In the genomic region with DNA sequence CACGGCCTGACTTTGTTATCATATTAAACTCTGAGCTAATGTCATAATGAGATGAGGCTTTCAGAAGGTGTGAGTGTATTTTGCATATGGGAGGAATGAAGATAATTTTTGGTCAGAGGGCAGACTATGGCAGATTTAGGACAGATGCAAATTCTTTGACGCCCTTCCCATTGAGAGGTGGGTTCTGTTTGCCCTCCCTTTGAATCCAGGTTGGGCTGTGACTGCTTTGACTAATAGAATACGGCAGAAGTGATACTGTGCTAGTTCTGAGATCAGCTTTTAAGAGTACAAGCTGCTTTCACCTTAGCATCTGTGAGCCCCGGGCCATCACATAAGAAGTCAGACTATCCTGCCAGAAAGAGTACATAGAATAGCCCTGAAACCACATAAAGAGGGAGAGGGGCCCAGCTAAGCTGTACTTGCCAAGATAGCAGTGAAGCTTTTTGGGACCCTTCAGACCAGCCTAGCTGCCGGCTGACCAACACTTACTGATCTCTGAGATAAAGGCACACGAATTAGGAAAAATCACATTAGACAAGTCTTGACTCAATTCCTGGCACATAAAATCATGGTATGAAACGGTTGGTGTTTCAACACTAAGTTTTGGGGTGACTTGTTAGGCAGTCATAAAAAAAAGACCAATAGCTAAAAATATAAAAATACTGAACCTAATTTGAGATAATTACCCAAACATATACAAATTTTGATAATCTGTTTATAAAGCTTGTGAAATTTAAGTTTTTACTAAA, we compare ENCODE assay signal across 1 cellular context.
A peak's percentile ranks its signal among the peaks of the same experiment; 100 is the strongest.
TF ChIP-seq lines count a peak whose summit lies in the region.

No MANE protein-coding gene starts in this region.

TF ChIP-seq in GM12878, 131 proteins besides CTCF, POLR2A, EP300 and RAD21 (continued from another document and continues in another):
- TF ChIP-seq GATAD2B (conservative IDR thresholded peaks at IDR 0.05; ENCODE audit: low read depth), result no peak
- TF ChIP-seq MEF2A (IDR thresholded peaks at IDR 0.05; ENCODE audit: insufficient read depth, low read depth, low read length), result 0 out of 2 replicates have a peak, but pooled peaks have one; percentile 8
- TF ChIP-seq RB1 (IDR thresholded peaks at IDR 0.05; ENCODE audit: borderline replicate concordance), result no peak
- no peak; the same call in 1 of the 2 replicates for TF ChIP-seq RBBP5 (conservative IDR thresholded peaks at IDR 0.05)
- no peak for TF ChIP-seq MTA3 (IDR thresholded peaks at IDR 0.05; ENCODE audit: borderline replicate concordance, low read length)
- TF ChIP-seq, protein P1, sequence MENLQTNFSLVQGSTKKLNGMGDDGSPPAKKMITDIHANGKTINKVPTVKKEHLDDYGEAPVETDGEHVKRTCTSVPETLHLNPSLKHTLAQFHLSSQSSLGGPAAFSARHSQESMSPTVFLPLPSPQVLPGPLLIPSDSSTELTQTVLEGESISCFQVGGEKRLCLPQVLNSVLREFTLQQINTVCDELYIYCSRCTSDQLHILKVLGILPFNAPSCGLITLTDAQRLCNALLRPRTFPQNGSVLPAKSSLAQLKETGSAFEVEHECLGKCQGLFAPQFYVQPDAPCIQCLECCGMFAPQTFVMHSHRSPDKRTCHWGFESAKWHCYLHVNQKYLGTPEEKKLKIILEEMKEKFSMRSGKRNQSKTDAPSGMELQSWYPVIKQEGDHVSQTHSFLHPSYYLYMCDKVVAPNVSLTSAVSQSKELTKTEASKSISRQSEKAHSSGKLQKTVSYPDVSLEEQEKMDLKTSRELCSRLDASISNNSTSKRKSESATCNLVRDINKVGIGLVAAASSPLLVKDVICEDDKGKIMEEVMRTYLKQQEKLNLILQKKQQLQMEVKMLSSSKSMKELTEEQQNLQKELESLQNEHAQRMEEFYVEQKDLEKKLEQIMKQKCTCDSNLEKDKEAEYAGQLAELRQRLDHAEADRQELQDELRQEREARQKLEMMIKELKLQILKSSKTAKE (IDR thresholded peaks at IDR 0.05; ENCODE audit: low read depth, poor library complexity, severe bottlenecking), result no peak
- TF ChIP-seq NBN (IDR thresholded peaks at IDR 0.05), result peak; percentile 80
- no peak for TF ChIP-seq HCFC1 (IDR thresholded peaks at IDR 0.05; ENCODE audit: low read length)
- no peak; the same call in 1 of the 2 replicates for TF ChIP-seq PML (IDR thresholded peaks at IDR 0.05; ENCODE audit: low read length)
- TF ChIP-seq CHD1 (IDR thresholded peaks at IDR 0.05; ENCODE audit: low read depth, low read length), result no peak
- peak; percentile 72 for TF ChIP-seq RUNX3 (IDR thresholded peaks at IDR 0.05; ENCODE audit: low read length)
- TF ChIP-seq BHLHE40 (IDR thresholded peaks at IDR 0.05; ENCODE audit: borderline replicate concordance in 1 of 2, low read depth in 2 of 2, low read length in 1 of 2), result peak; percentile 4 to 23; a peak in 2 of 4 replicates
- TF ChIP-seq SREBF2 (IDR thresholded peaks at IDR 0.05; ENCODE audit: low read length), result no peak
- TF ChIP-seq STAT1 (conservative IDR thresholded peaks at IDR 0.05), result no peak
- TF ChIP-seq EZH2 (IDR thresholded peaks at IDR 0.05; ENCODE audit: borderline replicate concordance, control insufficient read depth, low read depth, low read length), result no peak
- no peak for TF ChIP-seq FOXK2 (IDR thresholded peaks at IDR 0.05)
- TF ChIP-seq, protein P2, sequence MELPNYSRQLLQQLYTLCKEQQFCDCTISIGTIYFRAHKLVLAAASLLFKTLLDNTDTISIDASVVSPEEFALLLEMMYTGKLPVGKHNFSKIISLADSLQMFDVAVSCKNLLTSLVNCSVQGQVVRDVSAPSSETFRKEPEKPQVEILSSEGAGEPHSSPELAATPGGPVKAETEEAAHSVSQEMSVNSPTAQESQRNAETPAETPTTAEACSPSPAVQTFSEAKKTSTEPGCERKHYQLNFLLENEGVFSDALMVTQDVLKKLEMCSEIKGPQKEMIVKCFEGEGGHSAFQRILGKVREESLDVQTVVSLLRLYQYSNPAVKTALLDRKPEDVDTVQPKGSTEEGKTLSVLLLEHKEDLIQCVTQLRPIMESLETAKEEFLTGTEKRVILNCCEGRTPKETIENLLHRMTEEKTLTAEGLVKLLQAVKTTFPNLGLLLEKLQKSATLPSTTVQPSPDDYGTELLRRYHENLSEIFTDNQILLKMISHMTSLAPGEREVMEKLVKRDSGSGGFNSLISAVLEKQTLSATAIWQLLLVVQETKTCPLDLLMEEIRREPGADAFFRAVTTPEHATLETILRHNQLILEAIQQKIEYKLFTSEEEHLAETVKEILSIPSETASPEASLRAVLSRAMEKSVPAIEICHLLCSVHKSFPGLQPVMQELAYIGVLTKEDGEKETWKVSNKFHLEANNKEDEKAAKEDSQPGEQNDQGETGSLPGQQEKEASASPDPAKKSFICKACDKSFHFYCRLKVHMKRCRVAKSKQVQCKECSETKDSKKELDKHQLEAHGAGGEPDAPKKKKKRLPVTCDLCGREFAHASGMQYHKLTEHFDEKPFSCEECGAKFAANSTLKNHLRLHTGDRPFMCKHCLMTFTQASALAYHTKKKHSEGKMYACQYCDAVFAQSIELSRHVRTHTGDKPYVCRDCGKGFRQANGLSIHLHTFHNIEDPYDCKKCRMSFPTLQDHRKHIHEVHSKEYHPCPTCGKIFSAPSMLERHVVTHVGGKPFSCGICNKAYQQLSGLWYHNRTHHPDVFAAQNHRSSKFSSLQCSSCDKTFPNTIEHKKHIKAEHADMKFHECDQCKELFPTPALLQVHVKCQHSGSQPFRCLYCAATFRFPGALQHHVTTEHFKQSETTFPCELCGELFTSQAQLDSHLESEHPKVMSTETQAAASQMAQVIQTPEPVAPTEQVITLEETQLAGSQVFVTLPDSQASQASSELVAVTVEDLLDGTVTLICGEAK (IDR thresholded peaks at IDR 0.05; ENCODE audit: borderline replicate concordance), result no peak
- TF ChIP-seq POLR2AphosphoS5 (IDR thresholded peaks at IDR 0.05; ENCODE audit: low read length), result peak; percentile 82
- TF ChIP-seq SMC3 (IDR thresholded peaks at IDR 0.05; ENCODE audit: borderline replicate concordance, low read length), result no peak
- TF ChIP-seq KDM1A (IDR thresholded peaks at IDR 0.05; ENCODE audit: borderline replicate concordance), result no peak
- TF ChIP-seq SMAD5 (IDR thresholded peaks at IDR 0.05; ENCODE audit: low read depth), result peak; percentile 69; the same call in 1 of the 2 replicates
- TF ChIP-seq NRF1 (conservative IDR thresholded peaks at IDR 0.05; ENCODE audit: low read depth, low read length), result no peak
- TF ChIP-seq BMI1 (IDR thresholded peaks at IDR 0.05; ENCODE audit: borderline replicate concordance), result no peak
- no peak for TF ChIP-seq CREB1 (IDR thresholded peaks at IDR 0.05; ENCODE audit: low read depth)
- TF ChIP-seq ETV6 (conservative IDR thresholded peaks at IDR 0.05 in 1 of 2, IDR thresholded peaks at IDR 0.05 in 1 of 2; ENCODE audit: borderline replicate concordance in 1 of 2, low read depth in 1 of 2), result peak in 1 of 2 experiments; percentile 39; a peak in 1 of 4 replicates
- TF ChIP-seq RCOR1 (conservative IDR thresholded peaks at IDR 0.05; ENCODE audit: low read depth, low read length), result no peak
- no peak for TF ChIP-seq MYC (IDR thresholded peaks at IDR 0.05; ENCODE audit: insufficient read depth, insufficient read length, insufficient replicate concordance, low read length, severe bottlenecking)
- TF ChIP-seq PAX5 (IDR thresholded peaks at IDR 0.05; ENCODE audit: borderline replicate concordance, low read depth, low read length), result 0 out of 2 replicates have a peak, but pooled peaks have one; percentile 29
- TF ChIP-seq, protein P3, sequence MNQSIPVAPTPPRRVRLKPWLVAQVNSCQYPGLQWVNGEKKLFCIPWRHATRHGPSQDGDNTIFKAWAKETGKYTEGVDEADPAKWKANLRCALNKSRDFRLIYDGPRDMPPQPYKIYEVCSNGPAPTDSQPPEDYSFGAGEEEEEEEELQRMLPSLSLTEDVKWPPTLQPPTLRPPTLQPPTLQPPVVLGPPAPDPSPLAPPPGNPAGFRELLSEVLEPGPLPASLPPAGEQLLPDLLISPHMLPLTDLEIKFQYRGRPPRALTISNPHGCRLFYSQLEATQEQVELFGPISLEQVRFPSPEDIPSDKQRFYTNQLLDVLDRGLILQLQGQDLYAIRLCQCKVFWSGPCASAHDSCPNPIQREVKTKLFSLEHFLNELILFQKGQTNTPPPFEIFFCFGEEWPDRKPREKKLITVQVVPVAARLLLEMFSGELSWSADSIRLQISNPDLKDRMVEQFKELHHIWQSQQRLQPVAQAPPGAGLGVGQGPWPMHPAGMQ (IDR thresholded peaks at IDR 0.05; ENCODE audit: borderline replicate concordance), result no peak
- no peak for TF ChIP-seq SRF (IDR thresholded peaks at IDR 0.05; ENCODE audit: low read depth in 2 of 2, low read length in 2 of 2)
- TF ChIP-seq, protein P4, sequence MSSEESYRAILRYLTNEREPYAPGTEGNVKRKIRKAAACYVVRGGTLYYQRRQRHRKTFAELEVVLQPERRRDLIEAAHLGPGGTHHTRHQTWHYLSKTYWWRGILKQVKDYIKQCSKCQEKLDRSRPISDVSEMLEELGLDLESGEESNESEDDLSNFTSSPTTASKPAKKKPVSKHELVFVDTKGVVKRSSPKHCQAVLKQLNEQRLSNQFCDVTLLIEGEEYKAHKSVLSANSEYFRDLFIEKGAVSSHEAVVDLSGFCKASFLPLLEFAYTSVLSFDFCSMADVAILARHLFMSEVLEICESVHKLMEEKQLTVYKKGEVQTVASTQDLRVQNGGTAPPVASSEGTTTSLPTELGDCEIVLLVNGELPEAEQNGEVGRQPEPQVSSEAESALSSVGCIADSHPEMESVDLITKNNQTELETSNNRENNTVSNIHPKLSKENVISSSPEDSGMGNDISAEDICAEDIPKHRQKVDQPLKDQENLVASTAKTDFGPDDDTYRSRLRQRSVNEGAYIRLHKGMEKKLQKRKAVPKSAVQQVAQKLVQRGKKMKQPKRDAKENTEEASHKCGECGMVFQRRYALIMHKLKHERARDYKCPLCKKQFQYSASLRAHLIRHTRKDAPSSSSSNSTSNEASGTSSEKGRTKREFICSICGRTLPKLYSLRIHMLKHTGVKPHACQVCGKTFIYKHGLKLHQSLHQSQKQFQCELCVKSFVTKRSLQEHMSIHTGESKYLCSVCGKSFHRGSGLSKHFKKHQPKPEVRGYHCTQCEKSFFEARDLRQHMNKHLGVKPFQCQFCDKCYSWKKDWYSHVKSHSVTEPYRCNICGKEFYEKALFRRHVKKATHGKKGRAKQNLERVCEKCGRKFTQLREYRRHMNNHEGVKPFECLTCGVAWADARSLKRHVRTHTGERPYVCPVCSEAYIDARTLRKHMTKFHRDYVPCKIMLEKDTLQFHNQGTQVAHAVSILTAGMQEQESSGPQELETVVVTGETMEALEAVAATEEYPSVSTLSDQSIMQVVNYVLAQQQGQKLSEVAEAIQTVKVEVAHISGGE (CRISPR knock-in tag; IDR thresholded peaks at IDR 0.05), result no peak
- TF ChIP-seq IRF4 (IDR thresholded peaks at IDR 0.05; ENCODE audit: low read depth, low read length), result no peak
- no peak for TF ChIP-seq NFYA (IDR thresholded peaks at IDR 0.05; ENCODE audit: borderline replicate concordance, low read depth, low read length)
- peak; percentile 86 for TF ChIP-seq SMARCA5 (IDR thresholded peaks at IDR 0.05)
- peak; percentile 23 to 48; a peak in 2 of 4 replicates for TF ChIP-seq IKZF2 (IDR thresholded peaks at IDR 0.05)
- TF ChIP-seq SUPT20H (IDR thresholded peaks at IDR 0.05; ENCODE audit: borderline replicate concordance, control insufficient read depth, low read depth, low read length), result no peak
- peak; percentile 81 for TF ChIP-seq NFIC (IDR thresholded peaks at IDR 0.05; ENCODE audit: low read depth, low read length)
- no peak for TF ChIP-seq YBX1 (IDR thresholded peaks at IDR 0.05)
- no peak for TF ChIP-seq BACH1 (IDR thresholded peaks at IDR 0.05; ENCODE audit: borderline replicate concordance)
- TF ChIP-seq FOS (IDR thresholded peaks at IDR 0.05; ENCODE audit: borderline replicate concordance, extremely low read depth, insufficient read length), result no peak
- no peak for TF ChIP-seq MTA2 (IDR thresholded peaks at IDR 0.05; ENCODE audit: low read depth)
- no peak for TF ChIP-seq ATF7 (IDR thresholded peaks at IDR 0.05; ENCODE audit: low read depth)
- TF ChIP-seq, protein P5, sequence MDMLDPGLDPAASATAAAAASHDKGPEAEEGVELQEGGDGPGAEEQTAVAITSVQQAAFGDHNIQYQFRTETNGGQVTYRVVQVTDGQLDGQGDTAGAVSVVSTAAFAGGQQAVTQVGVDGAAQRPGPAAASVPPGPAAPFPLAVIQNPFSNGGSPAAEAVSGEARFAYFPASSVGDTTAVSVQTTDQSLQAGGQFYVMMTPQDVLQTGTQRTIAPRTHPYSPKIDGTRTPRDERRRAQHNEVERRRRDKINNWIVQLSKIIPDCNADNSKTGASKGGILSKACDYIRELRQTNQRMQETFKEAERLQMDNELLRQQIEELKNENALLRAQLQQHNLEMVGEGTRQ (IDR thresholded peaks at IDR 0.05; ENCODE audit: borderline replicate concordance, low read depth, low read length), result no peak
- TF ChIP-seq, protein P6, sequence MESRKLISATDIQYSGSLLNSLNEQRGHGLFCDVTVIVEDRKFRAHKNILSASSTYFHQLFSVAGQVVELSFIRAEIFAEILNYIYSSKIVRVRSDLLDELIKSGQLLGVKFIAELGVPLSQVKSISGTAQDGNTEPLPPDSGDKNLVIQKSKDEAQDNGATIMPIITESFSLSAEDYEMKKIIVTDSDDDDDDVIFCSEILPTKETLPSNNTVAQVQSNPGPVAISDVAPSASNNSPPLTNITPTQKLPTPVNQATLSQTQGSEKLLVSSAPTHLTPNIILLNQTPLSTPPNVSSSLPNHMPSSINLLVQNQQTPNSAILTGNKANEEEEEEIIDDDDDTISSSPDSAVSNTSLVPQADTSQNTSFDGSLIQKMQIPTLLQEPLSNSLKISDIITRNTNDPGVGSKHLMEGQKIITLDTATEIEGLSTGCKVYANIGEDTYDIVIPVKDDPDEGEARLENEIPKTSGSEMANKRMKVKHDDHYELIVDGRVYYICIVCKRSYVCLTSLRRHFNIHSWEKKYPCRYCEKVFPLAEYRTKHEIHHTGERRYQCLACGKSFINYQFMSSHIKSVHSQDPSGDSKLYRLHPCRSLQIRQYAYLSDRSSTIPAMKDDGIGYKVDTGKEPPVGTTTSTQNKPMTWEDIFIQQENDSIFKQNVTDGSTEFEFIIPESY (IDR thresholded peaks at IDR 0.05), result no peak
- no peak for TF ChIP-seq RFX5 (IDR thresholded peaks at IDR 0.05; ENCODE audit: low read depth, low read length)
- TF ChIP-seq EED (IDR thresholded peaks at IDR 0.05; ENCODE audit: low read depth), result peak; percentile 74; the same call in 1 of the 2 replicates
- 0 out of 2 replicates have a peak, but pooled peaks have one; percentile 38 for TF ChIP-seq SIN3A (IDR thresholded peaks at IDR 0.05; ENCODE audit: low read depth, low read length)
